Comparison of ENCODE assay signal across 17 cellular contexts in genomic region chr12:131131077-131131807, GRCh38.
"Had no signal": no experiment of that assay in that cellular context is flagged by ENCODE, and none has a peak within 500 bp of the region (broad histone marks: within the 10 kb centered on the region; RNA-seq: fewer than 3 reads in every experiment).

No MANE protein-coding gene starts in this region.

- H3K27me3 ChIP-seq: adrenal gland, foreskin keratinocyte, hepatocyte, tibial artery had no signal

- H3K9ac ChIP-seq: parathyroid adenoma had no signal

- ATAC-seq: effector memory CD8-positive, alpha-beta T cell had no signal

- H3K36me3 ChIP-seq: adrenal gland had no signal

- H3K27ac ChIP-seq: adrenal gland, foreskin keratinocyte, hepatocyte, parathyroid adenoma, tibial artery had no signal

- H3K9me3 ChIP-seq: adrenal gland, tibial artery had no signal

- H3K4me3 ChIP-seq: adrenal gland, hepatocyte, tibial artery had no signal

- DNase-seq: activated B cell treated with CpG ODN at 0.5 μM for 24 hours; activated CD4-positive, alpha-beta T cell treated with anti-CD3 and anti-CD28 coated beads for 48 hours; activated effector memory CD4-positive, alpha-beta T cell treated with anti-CD3 and anti-CD28 coated beads, Interleukin-2, amount 50 U/mL, for 16 hours; activated T-cell treated with anti-CD3 and anti-CD28 coated beads, Interleukin-2, amount 50 U/mL, for 72 hours; effector memory CD8-positive, alpha-beta T cell; foreskin keratinocyte; mammary epithelial cell; stimulated activated CD4-positive, alpha-beta T cell treated with anti-CD3 and anti-CD28 coated beads, Interleukin-12 subunit alpha, Interleukin-12 subunit beta, amount 100 ng/mL, for 4 hours; stimulated activated CD4-positive, alpha-beta T cell treated with anti-CD3 and anti-CD28 coated beads, Interleukin-1b, Interleukin-23, amount 100 ng/mL, for 48 hours; stimulated activated CD8-positive, alpha-beta memory T cell treated with anti-CD3 and anti-CD28 coated beads, Interleukin-4, amount 100 ng/mL, for 48 hours; stimulated activated naive CD4-positive, alpha-beta T cell; SW 1271; T-helper 2 cell; tibial artery had no signal

- H3K4me1 ChIP-seq: foreskin keratinocyte had no signal
